11 cellular contexts compared by ENCODE assay signal in genomic region chr6:26336355-26337198, GRCh38. TPM values are rescaled to one million over a fixed set of nuclear protein-coding genes. Genes with fewer than 3 reads are reported as not detected.
A peak's percentile ranks its signal among the peaks of the same experiment; 100 is the strongest.
DNase-seq lines count a peak whose midpoint lies in the region; ATAC-seq, FAIRE-seq and TF ChIP-seq lines count a peak whose summit lies in the region.
"Had no signal": no experiment of that assay in that cellular context is flagged by ENCODE, and none has a peak within 500 bp of the region (broad histone marks: within the 10 kb centered on the region; RNA-seq: fewer than 3 reads in every experiment).

No MANE protein-coding gene starts in this region.

- H3K4me2 ChIP-seq in A549: peak overlapping the region; percentile 66
- H3K4me2 ChIP-seq in GM23338: peak overlapping the region; percentile 72

- in situ Hi-C loops in G401 (cut with HindIII; ENCODE audit: low sequenced_read_pairs): no loop called here

- H3K27ac Mint-ChIP-seq in GM23338: no peak overlapping the region
- H3K27ac Mint-ChIP-seq: dendritic cell treated with granulocyte-macrophage colony-stimulating factor and Interleukin-4, amounts not matched to agents 40 ng/mL and 50 ng/mL, for 4 days had no signal

- intact Hi-C loops in tibial artery (cut with DNase I; ENCODE audit: low total_unique reads): no loop called here

- DNase-seq in A549 (ENCODE audit: low read depth in 1 of 2, low spot score in 1 of 2) (peak in 1 of 2 experiments; percentile 37), GM23338 (ENCODE audit: low spot score) (no peak), RCC 7860 (ENCODE audit: low spot score) (peak; percentile 67), epithelial cell of esophagus (ENCODE audit: low read depth) (peak; percentile 77), tibial artery (no peak), DMS153 (lab: John Stamatoyannopoulos, UW) (no peak), G401 (ENCODE audit: low spot score) (no peak)
- DNase-seq: NCI-H1694, upper lobe of left lung had no signal

- peaks cover 17% of the 10 kb centered on the region for H3K27me3 Mint-ChIP-seq in GM23338 (ENCODE audit: insufficient read depth, low read depth, poor library complexity)

- H3K36me3 ChIP-seq in GM23338 (ENCODE audit: insufficient read depth): no peaks in the 10 kb centered on the region
- no peaks in the 10 kb centered on the region for H3K36me3 ChIP-seq in tibial artery
- H3K36me3 ChIP-seq: upper lobe of left lung had no signal

- H3K9me3 ChIP-seq in A549: no peaks in the 10 kb centered on the region
- H3K9me3 ChIP-seq in tibial artery: no peaks in the 10 kb centered on the region
- H3K9me3 ChIP-seq: upper lobe of left lung had no signal

- H3K27ac ChIP-seq in A549 (peak overlapping the region; percentile 33 to 82), GM23338 (ENCODE audit: low read depth) (0 out of 2 replicates have a peak overlapping the region, but pooled peaks have one; percentile 18), tibial artery (no peak overlapping the region)
- H3K27ac ChIP-seq: upper lobe of left lung had no signal

- H3K27me3 ChIP-seq in GM23338 (ENCODE audit: insufficient read depth) (peaks cover 26% of the 10 kb centered on the region), tibial artery (peaks cover 0 to 23% of the 10 kb centered on the region in 2 donors)

- CTCF ChIA-PET in A549 (lab: Yijun Ruan, JAX): interaction anchor here (0.7 to 1.2 kb wide), 3 partner anchors 183 to 233 kb away, joined by 3 to 6 read pairs (median 3); no protein-coding TSS in a partner anchor

- no peak for TF ChIP-seq RAD21 in A549 (conservative IDR thresholded peaks at IDR 0.05 in 1 of 2, IDR thresholded peaks at IDR 0.05 in 1 of 2)

- peaks cover 24% of the 10 kb centered on the region for H3K4me1 ChIP-seq in A549
- peaks cover 13% of the 10 kb centered on the region for H3K4me1 ChIP-seq in GM23338 (ENCODE audit: insufficient read depth)
- H3K4me1 ChIP-seq in tibial artery: peaks cover 0 to 5% (median under 1%) of the 10 kb centered on the region in 4 donors

- peak; percentile 60 to 75; a peak in 5 of 6 replicates for ATAC-seq in A549
- ATAC-seq in GM23338: no peak
- no peak for ATAC-seq in HG03159 (IDR thresholded peaks at IDR 0.05; ENCODE audit: unreplicated experiment)

- H3K9me3 Mint-ChIP-seq in GM23338: no peaks in the 10 kb centered on the region
- H3K9me3 Mint-ChIP-seq: dendritic cell treated with granulocyte-macrophage colony-stimulating factor and Interleukin-4, amounts not matched to agents 40 ng/mL and 50 ng/mL, for 4 days had no signal

- H3F3A ChIP-seq in GM23338 (replicated peaks; ENCODE audit: low read depth): no peaks in the 10 kb centered on the region

- no peaks in the 10 kb centered on the region for H3K9me2 ChIP-seq in GM23338 (ENCODE audit: insufficient read depth)

- H3K36me3 Mint-ChIP-seq in GM23338 (ENCODE audit: low read depth): no peaks in the 10 kb centered on the region

- H3K4me3 Mint-ChIP-seq in GM23338: no peak overlapping the region; the same call in 2 of the 3 replicates
- H3K4me3 Mint-ChIP-seq: dendritic cell treated with granulocyte-macrophage colony-stimulating factor and Interleukin-4, amounts not matched to agents 40 ng/mL and 50 ng/mL, for 4 days had no signal

- no peak for TF ChIP-seq POLR2A in A549 (IDR thresholded peaks at IDR 0.05; ENCODE audit: low read length)

- POLR2A ChIA-PET in A549 (lab: Yijun Ruan, JAX): interaction anchor here (0.6 to 1.1 kb wide), 4 partner anchors 185 to 259 kb away, joined by 3 to 4 read pairs (median 4); partner anchors contain the start of gene HMGN4

- TF ChIP-seq CTCF in A549 (IDR thresholded peaks at IDR 0.05) (no peak), GM23338 (conservative IDR thresholded peaks at IDR 0.05; ENCODE audit: low read depth in 2 of 2) (no peak), epithelial cell of esophagus (IDR thresholded peaks at IDR 0.05; ENCODE audit: insufficient read depth, low read depth, low read length, missing control alignments) (no peak), tibial artery (IDR thresholded peaks at IDR 0.05) (no peak)

- no peaks in the 10 kb centered on the region for H3K79me2 ChIP-seq in GM23338 (replicated peaks; ENCODE audit: insufficient read depth)

- no peaks in the 10 kb centered on the region for H4K20me1 ChIP-seq in GM23338 (replicated peaks; ENCODE audit: insufficient read depth)

- H3K4me3 ChIP-seq in A549 (no peak overlapping the region), GM23338 (no peak overlapping the region), epithelial cell of esophagus (ENCODE audit: low read length) (no peak overlapping the region), tibial artery (no peak overlapping the region)
- H3K4me3 ChIP-seq: upper lobe of left lung had no signal

- FAIRE-seq in A549 (lab: Jason Lieb, UNC): no peak
- FAIRE-seq in RCC 7860 (lab: Jason Lieb, UNC): peak; percentile 74

- no peak for TF ChIP-seq EP300 in A549 (IDR thresholded peaks at IDR 0.05)

- H2AFZ ChIP-seq in GM23338: peak overlapping the region; percentile 7; the same call in 1 of the 2 replicates

- peaks cover 14% of the 10 kb centered on the region; the same call in 2 of the 3 replicates for H3K4me1 Mint-ChIP-seq in GM23338

TF ChIP-seq in A549, 52 proteins besides CTCF, POLR2A, EP300 and RAD21:
- TF ChIP-seq NFE2L2 (conservative IDR thresholded peaks at IDR 0.05; ENCODE audit: low read length): no peak
- no peak for TF ChIP-seq FOSL2 (IDR thresholded peaks at IDR 0.05)
- peak; percentile 41; the same call in 1 of the 2 replicates for TF ChIP-seq FOSL2 (CRISPR knock-in tag; IDR thresholded peaks at IDR 0.05)
- no peak for TF ChIP-seq SMC3 (IDR thresholded peaks at IDR 0.05)
- TF ChIP-seq JUNB (IDR thresholded peaks at IDR 0.05): no peak

TF ChIP-seq in GM23338, 12 proteins besides CTCF, POLR2A, EP300 and RAD21 (continues in another document):
- no peak for TF ChIP-seq EZH2phosphoT487 (IDR thresholded peaks at IDR 0.05; ENCODE audit: unreplicated experiment)
- TF ChIP-seq ETS1 (IDR thresholded peaks at IDR 0.05): no peak
- no peak for TF ChIP-seq NANOG (IDR thresholded peaks at IDR 0.05; ENCODE audit: borderline replicate concordance)
- TF ChIP-seq ZNF331 (CRISPR knock-in tag; IDR thresholded peaks at IDR 0.05; ENCODE audit: low read depth): no peak
- TF ChIP-seq CREB1 (CRISPR knock-in tag; IDR thresholded peaks at IDR 0.05; ENCODE audit: low read depth): no peak

RNA-seq across cellular contexts. Expression of gene BTN3A2, which starts 28.4 kb away (rescaled TPM):
- polyA plus RNA-seq in A549 (2011; rRNA removed): 13.4 and 13.5 TPM in 2 replicates
- 4.3 and 5.5 TPM in 2 replicates for polyA plus RNA-seq in A549 (2012; cell fraction: cytosol; rRNA removed)
- polyA plus RNA-seq in A549 (2012; cell fraction: nucleus; rRNA removed): 3.3 and 4.1 TPM in 2 replicates
- polyA plus RNA-seq in A549 (2017; fragmentation: RNase III; extraction: RNeasy Plus Mini Kit Qiagen cat#74134 plus additional on column Dnase treatment): 4.2 to 5.1 TPM (median 4.8 TPM) in 3 replicates
- 4.9 and 11.7 TPM in 2 replicates for polyA minus RNA-seq in A549 (2011; rRNA and poly(A)+ RNA removed)
- total RNA-seq in GM23338 (2014; rRNA removed; shearing (Covaris generic)): 2.8 and 10.4 TPM in 2 replicates
- 3.4 and 4.3 TPM in 2 replicates for polyA plus RNA-seq in GM23338 (2016; fragmentation: Nextera tagmentation; extraction: Ambion mirVana)
- 1.2 and 3.0 TPM in 2 replicates for total RNA-seq in G401 (2014; rRNA removed; shearing (Covaris generic))

RNA-seq across cellular contexts. Expression of gene BTN2A2, which starts 46.3 kb away (rescaled TPM):
- polyA plus RNA-seq in A549 (2011; rRNA removed) (6.5 and 7.0 TPM in 2 replicates), A549 (2017; fragmentation: RNase III; extraction: RNeasy Plus Mini Kit Qiagen cat#74134 plus additional on column Dnase treatment) (6.7 to 9.5 TPM (median 7.5 TPM) in 3 replicates), GM23338 (2016; fragmentation: Nextera tagmentation; extraction: Ambion mirVana) (5.9 and 7.3 TPM in 2 replicates)
- 4.2 and 5.2 TPM in 2 replicates for polyA plus RNA-seq in A549 (2012; cell fraction: cytosol; rRNA removed)
- polyA plus RNA-seq in A549 (2012; cell fraction: nucleus; rRNA removed): 11.0 and 17.8 TPM in 2 replicates
- polyA minus RNA-seq in A549 (2011; rRNA and poly(A)+ RNA removed): 12.2 and 13.0 TPM in 2 replicates
- 7.2 and 16.7 TPM in 2 replicates for total RNA-seq in GM23338 (2014; rRNA removed; shearing (Covaris generic))
- total RNA-seq in G401 (2014; rRNA removed; shearing (Covaris generic)): 8.2 and 11.3 TPM in 2 replicates

Comparison
In these comparisons a context has a peak if more than half of its experiments do, and no peak if none do; other contexts are left out.
1. ATAC-seq: peak in A549 (2 of 2); none in GM23338 (single experiment) and HG03159 (single experiment).
2. DNase-seq: peak in RCC 7860 (single experiment) and epithelial cell of esophagus (single experiment); none in GM23338 (single experiment), tibial artery (0 of 2), DMS153 (single experiment) and G401 (single experiment).
3. H3K27ac ChIP-seq: peak in A549 (2 of 2) and GM23338 (single experiment); none in tibial artery (0 of 2).